Comparison of ENCODE assay signal across 19 cellular contexts in the genomic region with DNA sequence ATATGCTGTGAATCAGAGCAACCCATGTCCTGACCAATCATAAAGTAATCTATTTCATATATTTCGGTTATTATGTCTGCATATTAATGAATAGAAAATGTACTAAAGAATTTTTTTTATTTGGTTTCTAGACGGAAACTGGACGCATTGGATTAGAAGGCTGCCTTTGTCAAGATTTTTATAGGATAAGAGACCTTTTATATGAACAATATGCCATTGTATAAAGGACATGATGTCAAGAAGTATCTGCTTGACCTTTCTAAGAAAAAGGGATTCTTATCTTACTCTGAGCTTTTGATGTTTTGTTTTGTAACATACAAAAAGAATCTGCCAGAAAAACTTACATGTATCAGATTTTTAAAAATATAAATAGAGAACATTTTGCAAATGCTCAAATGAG. TPM values are rescaled to one million over a fixed set of nuclear protein-coding genes. Genes with fewer than 3 reads are reported as not detected.
DNase-seq lines count a peak whose midpoint lies in the region; ATAC-seq, FAIRE-seq and TF ChIP-seq lines count a peak whose summit lies in the region.
"Had no signal": no experiment of that assay in that cellular context is flagged by ENCODE, and none has a peak within 500 bp of the region (broad histone marks: within the 10 kb centered on the region; RNA-seq: fewer than 3 reads in every experiment).

No MANE protein-coding gene starts in this region.

- TF ChIP-seq CTCF in HCT116 (IDR thresholded peaks at IDR 0.05 in 2 of 3, conservative IDR thresholded peaks at IDR 0.05 in 1 of 3; ENCODE audit: borderline replicate concordance in 1 of 3, insufficient read depth in 1 of 3, low read depth in 2 of 3, low read length in 2 of 3) (no peak), brain microvascular endothelial cell (IDR thresholded peaks at IDR 0.05; ENCODE audit: low read depth, low read length, missing control alignments) (no peak), osteoblast (IDR thresholded peaks at IDR 0.05; ENCODE audit: extremely low read depth, low read depth, low read length) (no peak), pancreas (IDR thresholded peaks at IDR 0.05) (no peak)

- no peak for TF ChIP-seq POLR2A in HCT116 (IDR thresholded peaks at IDR 0.05; ENCODE audit: borderline replicate concordance, extremely low read depth, insufficient read depth, insufficient read length)

- H3K9me3 ChIP-seq in HCT116 (ENCODE audit: control insufficient read depth in 1 of 2, insufficient read depth in 1 of 2, low read depth in 1 of 2, low read length in 2 of 2) (no peaks in the 10 kb centered on the region), osteoblast (ENCODE audit: low read depth, low read length) (no peaks in the 10 kb centered on the region), pancreas (no peaks in the 10 kb centered on the region)

- H3K4me1 ChIP-seq in HCT116 (ENCODE audit: control insufficient read depth in 1 of 2, insufficient read depth in 2 of 2, low read length in 2 of 2) (no peaks in the 10 kb centered on the region), osteoblast (ENCODE audit: insufficient read depth, low read length) (peaks cover 13% of the 10 kb centered on the region), pancreas (no peaks in the 10 kb centered on the region)

- no peak overlapping the region for H3K27ac ChIP-seq in HCT116 (ENCODE audit: low read depth, low read length)
- peak overlapping the region; percentile 72 for H3K27ac ChIP-seq in brain microvascular endothelial cell
- H3K27ac ChIP-seq in osteoblast (ENCODE audit: low read depth, low read length), result peak overlapping the region; percentile 72
- H3K27ac ChIP-seq in pancreas, result no peak overlapping the region

- H3K4me3 ChIP-seq in HCT116 (replicated peaks in 1 of 2; ENCODE audit: low read depth in 1 of 2, low read length in 2 of 2) (no peak overlapping the region), brain microvascular endothelial cell (ENCODE audit: low read depth, low read length) (no peak overlapping the region), osteoblast (ENCODE audit: insufficient read depth, low read length) (no peak overlapping the region), pancreas (no peak overlapping the region)
- H3K4me3 ChIP-seq: GM12878, GM23248 had no signal

- FAIRE-seq in pancreas (lab: Jason Lieb, UNC), result no peak
- FAIRE-seq: D721Med, GM12878, GM19239 had no signal

- CTCF ChIA-PET in HCT116 (lab: Charles Lee), result no interaction called here

- peaks cover 30 to 40% of the 10 kb centered on the region in 2 experiments for H3K36me3 ChIP-seq in HCT116 (ENCODE audit: control insufficient read depth in 1 of 2, insufficient read depth in 2 of 2, low read length in 2 of 2)
- peaks cover 21% of the 10 kb centered on the region for H3K36me3 ChIP-seq in brain microvascular endothelial cell (replicated peaks)
- H3K36me3 ChIP-seq in osteoblast (ENCODE audit: insufficient read depth, low read length), result peaks cover 66% of the 10 kb centered on the region
- peaks cover 7 to 67% (median 25%) of the 10 kb centered on the region in 3 donors for H3K36me3 ChIP-seq in pancreas

- no peak overlapping the region for H3K9ac ChIP-seq in HCT116 (ENCODE audit: low read length)
- H3K9ac ChIP-seq: GM23248 had no signal

- H3K27me3 ChIP-seq in HCT116 (ENCODE audit: insufficient read depth, low read length) (no peaks in the 10 kb centered on the region), brain microvascular endothelial cell (replicated peaks) (no peaks in the 10 kb centered on the region), osteoblast (ENCODE audit: insufficient read depth, low read length) (no peaks in the 10 kb centered on the region), pancreas (no peaks in the 10 kb centered on the region)

- in situ Hi-C loops in brain microvascular endothelial cell (cut with HindIII; ENCODE audit: low pct_ligation_motif_present, low sequenced_read_pairs), result no loop called here

- DNase-seq in HCT116 (ENCODE audit: low read depth, low spot score) (no peak), brain microvascular endothelial cell (no peak), osteoblast (ENCODE audit: insufficient read length, low spot score, missing footprints) (no peak), pancreas (no peak), cerebellar nuclear complex (lab: John Stamatoyannopoulos, UW) (no peak)
- no peak for DNase-seq in activated CD4-positive, alpha-beta T cell treated with anti-CD3 and anti-CD28 coated beads, Interleukin-2, amount 50 U/mL, for 4 hours
- DNase-seq: C1 segment of cervical spinal cord; CD4-positive, alpha-beta memory T cell; DMS 273 treated with DMSO at 0.1 percent for 48 hours; DMS79; EL; GDM1; GM23248; H7; HCEC 1CT had no signal

- 70 to 82% methylated on average over 3 of the region's 3 CpGs for WGBS in pancreas, 2 donors

- H3K4me2 ChIP-seq in HCT116 (ENCODE audit: low read length) (no peak overlapping the region), osteoblast (ENCODE audit: insufficient read depth, low read length) (no peak overlapping the region)

- POLR2A ChIA-PET in HCT116 (lab: Charles Lee), result no interaction called here

- H3K9me2 ChIP-seq in HCT116 (ENCODE audit: insufficient read depth), result no peaks in the 10 kb centered on the region

- ATAC-seq in HCT116 (no peak), HG03097 (IDR thresholded peaks at IDR 0.05; ENCODE audit: low FRiP score, unreplicated experiment) (no peak), pancreas (no peak)
- ATAC-seq: GM12878 had no signal

- H4K20me1 ChIP-seq in HCT116 (ENCODE audit: insufficient read depth), result no peaks in the 10 kb centered on the region
- no peaks in the 10 kb centered on the region for H4K20me1 ChIP-seq in osteoblast (ENCODE audit: insufficient read depth, low read length)

- RAD21 ChIA-PET in HCT116 (lab: Charles Lee; ENCODE audit: low non-redundant PET in 1 of 2, low total read pairs in 2 of 2, uncharacterized antibody in 2 of 2, unreplicated experiment in 2 of 2), result no interaction called here

- H2AFZ ChIP-seq in HCT116 (ENCODE audit: low read depth, low read length, poor library complexity, severe bottlenecking) (no peak overlapping the region), osteoblast (ENCODE audit: low read length) (no peak overlapping the region)
- H2AFZ ChIP-seq: GM23248 had no signal

- TF ChIP-seq RAD21 in HCT116 (IDR thresholded peaks at IDR 0.05; ENCODE audit: low read depth), result no peak

- intact Hi-C loops in HCT116 (cut with micrococcal nuclease), result no loop called here
- intact Hi-C loops in pancreas (cut with DNase I), result no loop called here

- BruUV-seq in HCT116 (replicated peaks; lab: Mats Ljungman, UMichigan), result TSS peak; percentile 27

- no peaks in the 10 kb centered on the region for H3K79me2 ChIP-seq in HCT116 (ENCODE audit: insufficient read depth, low read length)
- H3K79me2 ChIP-seq in osteoblast (ENCODE audit: insufficient read depth, low read length), result no peaks in the 10 kb centered on the region

TF ChIP-seq in HCT116, 20 proteins besides CTCF, POLR2A, EP300 and RAD21:
- TF ChIP-seq SRF (IDR thresholded peaks at IDR 0.05; ENCODE audit: low read depth), result no peak
- TF ChIP-seq ELF1 (IDR thresholded peaks at IDR 0.05; ENCODE audit: borderline replicate concordance, low read depth), result no peak
- no peak for TF ChIP-seq JUND (IDR thresholded peaks at IDR 0.05)
- no peak for TF ChIP-seq ZNF274 (IDR thresholded peaks at IDR 0.05; ENCODE audit: low read depth, low read length)
- no peak for TF ChIP-seq MAX (IDR thresholded peaks at IDR 0.05)
- no peak for TF ChIP-seq FOSL1 (IDR thresholded peaks at IDR 0.05; ENCODE audit: low read depth)
- no peak for TF ChIP-seq EZH2phosphoT487 (IDR thresholded peaks at IDR 0.05; ENCODE audit: borderline replicate concordance)
- TF ChIP-seq, protein P1, sequence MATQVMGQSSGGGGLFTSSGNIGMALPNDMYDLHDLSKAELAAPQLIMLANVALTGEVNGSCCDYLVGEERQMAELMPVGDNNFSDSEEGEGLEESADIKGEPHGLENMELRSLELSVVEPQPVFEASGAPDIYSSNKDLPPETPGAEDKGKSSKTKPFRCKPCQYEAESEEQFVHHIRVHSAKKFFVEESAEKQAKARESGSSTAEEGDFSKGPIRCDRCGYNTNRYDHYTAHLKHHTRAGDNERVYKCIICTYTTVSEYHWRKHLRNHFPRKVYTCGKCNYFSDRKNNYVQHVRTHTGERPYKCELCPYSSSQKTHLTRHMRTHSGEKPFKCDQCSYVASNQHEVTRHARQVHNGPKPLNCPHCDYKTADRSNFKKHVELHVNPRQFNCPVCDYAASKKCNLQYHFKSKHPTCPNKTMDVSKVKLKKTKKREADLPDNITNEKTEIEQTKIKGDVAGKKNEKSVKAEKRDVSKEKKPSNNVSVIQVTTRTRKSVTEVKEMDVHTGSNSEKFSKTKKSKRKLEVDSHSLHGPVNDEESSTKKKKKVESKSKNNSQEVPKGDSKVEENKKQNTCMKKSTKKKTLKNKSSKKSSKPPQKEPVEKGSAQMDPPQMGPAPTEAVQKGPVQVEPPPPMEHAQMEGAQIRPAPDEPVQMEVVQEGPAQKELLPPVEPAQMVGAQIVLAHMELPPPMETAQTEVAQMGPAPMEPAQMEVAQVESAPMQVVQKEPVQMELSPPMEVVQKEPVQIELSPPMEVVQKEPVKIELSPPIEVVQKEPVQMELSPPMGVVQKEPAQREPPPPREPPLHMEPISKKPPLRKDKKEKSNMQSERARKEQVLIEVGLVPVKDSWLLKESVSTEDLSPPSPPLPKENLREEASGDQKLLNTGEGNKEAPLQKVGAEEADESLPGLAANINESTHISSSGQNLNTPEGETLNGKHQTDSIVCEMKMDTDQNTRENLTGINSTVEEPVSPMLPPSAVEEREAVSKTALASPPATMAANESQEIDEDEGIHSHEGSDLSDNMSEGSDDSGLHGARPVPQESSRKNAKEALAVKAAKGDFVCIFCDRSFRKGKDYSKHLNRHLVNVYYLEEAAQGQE (IDR thresholded peaks at IDR 0.05; ENCODE audit: low read depth), result no peak
- TF ChIP-seq POLR2AphosphoS5 (IDR thresholded peaks at IDR 0.05; ENCODE audit: low read depth, low read length), result no peak

RNA-seq across cellular contexts. Expression of gene CPSF2, which starts 39.8 kb away (rescaled TPM):
- total RNA-seq in HCT116 (2021; ENCODE audit: unreplicated experiment) (77.0 TPM), osteoblast (38.9 and 47.8 TPM in 2 replicates), pancreas (10 to 100 TPM; 13.6 to 30.0 (median 25.8) TPM)
- 16.9 and 18.9 TPM in 2 replicates for polyA plus RNA-seq in HCT116 (2012)
- polyA plus RNA-seq in pancreas, result 1 to 10 TPM; 3.8 to 5.6 TPM

RNA-seq across cellular contexts. Expression of gene NDUFB1, which starts 40.0 kb away (rescaled TPM):
- total RNA-seq in HCT116 (2021; ENCODE audit: unreplicated experiment) (92.5 TPM), osteoblast (146 and 150 TPM in 2 replicates), pancreas (10 to 100 TPM; 26.1 to 53.6 (median 41.8) TPM)
- polyA plus RNA-seq in HCT116 (2012), result 140 and 269 TPM in 2 replicates
- 100 to 1,000 TPM; 405 to 447 TPM for polyA plus RNA-seq in pancreas

RNA-seq across cellular contexts. Expression of gene ATXN3, which starts 55.1 kb away (rescaled TPM):
- total RNA-seq in HCT116 (2021; ENCODE audit: unreplicated experiment) (27.6 TPM), osteoblast (24.6 and 28.9 TPM in 2 replicates), pancreas (10 to 100 TPM in 4 of 6 donors, 1 to 10 TPM in 2; 8.0 to 20.1 (median 12.3) TPM)
- polyA plus RNA-seq in HCT116 (2012), result 11.9 and 22.1 TPM in 2 replicates
- 10 to 100 TPM; 13.3 to 34.0 TPM for polyA plus RNA-seq in pancreas

Comparison
In these comparisons a context has a peak if more than half of its experiments do, and no peak if none do; other contexts are left out.
1. H3K27ac ChIP-seq: peak in brain microvascular endothelial cell (single experiment) and osteoblast (single experiment); none in HCT116 (single experiment) and pancreas (0 of 4).